Comparison of ENCODE assay signal across 19 cellular contexts in genomic region chr7:81079736-81080135, GRCh38.
"Had no signal": no experiment of that assay in that cellular context is flagged by ENCODE, and none has a peak within 500 bp of the region (broad histone marks: within the 10 kb centered on the region; RNA-seq: fewer than 3 reads in every experiment).

No MANE protein-coding gene starts in this region.

- H3K4me3 ChIP-seq: heart right ventricle, stomach, upper lobe of left lung had no signal

- H3K27me3 ChIP-seq: heart right ventricle, stomach, upper lobe of left lung had no signal

- H3K36me3 ChIP-seq: heart right ventricle, stomach, upper lobe of left lung had no signal

- H3K27ac ChIP-seq: heart right ventricle, stomach, upper lobe of left lung, VCaP had no signal

- DNase-seq: activated CD4-positive, CD25-positive, alpha-beta regulatory T cell treated with anti-CD3 and anti-CD28 coated beads, Interleukin-2, amount 50 U/mL, for 72 hours; activated CD8-positive, alpha-beta memory T cell treated with anti-CD3 and anti-CD28 coated beads for 24 hours; activated CD8-positive, alpha-beta memory T cell treated with anti-CD3 and anti-CD28 coated beads, Interleukin-2, amount 50 U/mL, for 48 hours; activated effector memory CD4-positive, alpha-beta T cell treated with anti-CD3 and anti-CD28 coated beads, Interleukin-2, amount 50 U/mL, for 16 hours; activated naive CD4-positive, alpha-beta T cell treated with anti-CD3 and anti-CD28 coated beads, Interleukin-2, amount 50 U/mL, for 16 hours; activated T-cell treated with anti-CD3 and anti-CD28 coated beads, Interleukin-2, amount 50 U/mL, for 72 hours; aorta; dermis blood vessel endothelial cell; effector memory CD8-positive, alpha-beta T cell; heart right ventricle; stimulated activated CD4-positive, alpha-beta T cell treated with anti-CD3 and anti-CD28 coated beads, Interleukin-4, amount 100 ng/mL, for 24 hours; stomach; SW 1271; T-helper 2 cell; upper lobe of left lung had no signal

- H3K4me1 ChIP-seq: heart right ventricle, stomach, upper lobe of left lung had no signal

- ATAC-seq: activated T-cell treated with anti-CD3 and anti-CD28 coated beads, Interleukin-2, amount 50 U/mL, for 72 hours; effector memory CD8-positive, alpha-beta T cell; heart right ventricle; natural killer cell treated with Interleukin-12 subunit alpha and Interleukin-12 subunit beta and Interleukin-15 and Interleukin-18, amount 100 ng/mL, for 72 hours; sciatic nerve; stimulated activated effector memory CD8-positive, alpha-beta T cell treated with anti-CD3 and anti-CD28 coated beads, Interleukin-12 subunit alpha, Interleukin-12 subunit beta, amount 100 ng/mL, for 72 hours had no signal
